11 cellular contexts compared by ENCODE assay signal in genomic region chr7:84022686-84023308, GRCh38.
DNase-seq lines count a peak whose midpoint lies in the region; ATAC-seq and TF ChIP-seq lines count a peak whose summit lies in the region.
"Had no signal": no experiment of that assay in that cellular context is flagged by ENCODE, and none has a peak within 500 bp of the region (broad histone marks: within the 10 kb centered on the region; RNA-seq: fewer than 3 reads in every experiment).

No MANE protein-coding gene starts in this region.

- H3K4ac ChIP-seq in IMR-90 (ENCODE audit: low read depth, low read length): peak overlapping the region; percentile 4; the same call in 1 of the 2 replicates

- TF ChIP-seq POLR2A in IMR-90 (IDR thresholded peaks at IDR 0.05; ENCODE audit: low read depth, low read length): no peak
- no peak for TF ChIP-seq POLR2A in prostate gland (IDR thresholded peaks at IDR 0.05)

- H3K27ac ChIP-seq in 22Rv1 (peak overlapping the region; percentile 19; the same call in 1 of the 2 replicates), IMR-90 (ENCODE audit: insufficient read depth, low read length) (no peak overlapping the region), prostate gland (no peak overlapping the region)

- no peak overlapping the region for H2BK15ac ChIP-seq in IMR-90 (ENCODE audit: low read depth, low read length)

- no peak overlapping the region for H3K23ac ChIP-seq in IMR-90 (ENCODE audit: low read depth, low read length)

- H3K4me1 ChIP-seq in IMR-90 (ENCODE audit: control insufficient read depth, insufficient read depth, low read length) (peaks cover 5% of the 10 kb centered on the region; the same call in 1 of the 2 replicates), prostate gland (replicated peaks) (no peaks in the 10 kb centered on the region)

- H4K91ac ChIP-seq in IMR-90 (ENCODE audit: insufficient read depth, low read depth, low read length): no peak overlapping the region

- peak overlapping the region; percentile 7; the same call in 1 of the 2 replicates for H3K18ac ChIP-seq in IMR-90 (ENCODE audit: low read depth, low read length)

- no peak overlapping the region for H2BK120ac ChIP-seq in IMR-90 (ENCODE audit: low read depth, low read length)

- peak overlapping the region; percentile 34; the same call in 1 of the 2 replicates for H3K4me2 ChIP-seq in IMR-90 (ENCODE audit: low read depth, low read length)

- dilution Hi-C loops in IMR-90 (cut with HindIII; ENCODE audit: low sequenced_read_pairs, unreplicated experiment): no loop called here

- CTCF ChIA-PET in IMR-90 (lab: Yijun Ruan, JAX): no interaction called here

- H2AFZ ChIP-seq in IMR-90 (replicated peaks; ENCODE audit: low read length, poor library complexity): no peak overlapping the region

- H4K8ac ChIP-seq in IMR-90 (ENCODE audit: low read depth in 2 of 2, low read length in 2 of 2): peak overlapping the region in 1 of 2 experiments; percentile 19; a peak in 2 of 4 replicates

- peak overlapping the region; percentile 28; the same call in 1 of the 2 replicates for H2AK5ac ChIP-seq in IMR-90 (ENCODE audit: low read depth, low read length)

- no peak for TF ChIP-seq RAD21 in IMR-90 (IDR thresholded peaks at IDR 0.05; ENCODE audit: low read length)

- peak; percentile 42 for ATAC-seq in IMR-90 (ENCODE audit: low read depth)
- no peak for ATAC-seq in GM21529 (IDR thresholded peaks at IDR 0.05; ENCODE audit: unreplicated experiment)

- no peaks in the 10 kb centered on the region for H3K9me3 ChIP-seq in IMR-90 (ENCODE audit: control insufficient read depth, insufficient read depth, low read length)
- H3K9me3 ChIP-seq in prostate gland: no peaks in the 10 kb centered on the region

- H3K36me3 ChIP-seq in IMR-90 (ENCODE audit: control insufficient read depth, insufficient read depth, low read length): peaks cover 6% of the 10 kb centered on the region; the same call in 1 of the 2 replicates
- H3K36me3 ChIP-seq in prostate gland: no peaks in the 10 kb centered on the region

- POLR2A ChIA-PET in IMR-90 (lab: Charles Lee; ENCODE audit: unreplicated experiment): no interaction called here

- H3K14ac ChIP-seq in IMR-90 (replicated peaks; ENCODE audit: low read depth, low read length): no peak overlapping the region; the same call in 1 of the 2 replicates

- H3K9ac ChIP-seq in IMR-90 (ENCODE audit: low read depth, low read length): no peak overlapping the region

- peaks cover 10 to 53% of the 10 kb centered on the region in 2 experiments for H3K79me1 ChIP-seq in IMR-90 (ENCODE audit: low read depth in 1 of 2, low read length in 2 of 2)

- no peak overlapping the region for H3K56ac ChIP-seq in IMR-90 (ENCODE audit: extremely low read depth, insufficient read depth, low read length)

- 0 out of 2 replicates have a peak overlapping the region, but pooled peaks have one; percentile 27 for H4K5ac ChIP-seq in IMR-90 (ENCODE audit: low read depth, low read length)

- TF ChIP-seq CTCF in 22Rv1 (IDR thresholded peaks at IDR 0.05): no peak
- no peak for TF ChIP-seq CTCF in IMR-90 (conservative IDR thresholded peaks at IDR 0.05; ENCODE audit: low read depth, low read length)
- no peak for TF ChIP-seq CTCF in prostate gland (IDR thresholded peaks at IDR 0.05)

- DNase-seq in IMR-90 (peak; percentile 37), NCI-H748 treated with DMSO at 0.1 percent for 48 hours (lab: John Stamatoyannopoulos, UW) (peak; percentile 32), glomerular visceral epithelial cell (ENCODE audit: extremely low spot score) (peak; percentile 12), prostate gland (ENCODE audit: low spot score) (no peak)
- no peak for DNase-seq in stimulated activated CD8-positive, alpha-beta memory T cell treated with anti-CD3 and anti-CD28 coated beads, Interleukin-4, amount 100 ng/mL, for 48 hours
- no peak for DNase-seq in activated CD4-positive, alpha-beta T cell treated with anti-CD3 and anti-CD28 coated beads for 1 hour
- DNase-seq: caudate nucleus, NCI-H1930, T1000 had no signal

- no TSS peak for BruUV-seq in IMR-90 (replicated peaks; lab: Mats Ljungman, UMichigan)

- no CpG with 5 or more reads among the region's 5 CpGs for WGBS in IMR-90 (ENCODE audit: extremely low coverage in 2 of 2, insufficient read length in 1 of 2), 2 experiments
- WGBS in prostate gland: 35% methylated on average over 5 of the region's 5 CpGs

- H3K27me3 ChIP-seq in IMR-90 (ENCODE audit: control insufficient read depth, insufficient read depth, low read length): no peaks in the 10 kb centered on the region
- no peaks in the 10 kb centered on the region for H3K27me3 ChIP-seq in prostate gland (replicated peaks; ENCODE audit: insufficient read depth)

- 0 out of 2 replicates have a peak overlapping the region, but pooled peaks have one; percentile 5 for H2BK20ac ChIP-seq in IMR-90 (ENCODE audit: low read depth, low read length)

- in situ Hi-C loops in IMR-90 (cut with MboI; ENCODE audit: low sequenced_read_pairs): no loop called here

- H4K20me1 ChIP-seq in IMR-90 (ENCODE audit: insufficient read depth, low read length): peaks cover 5% of the 10 kb centered on the region; the same call in 1 of the 2 replicates

- no peaks in the 10 kb centered on the region; the same call in 1 of the 2 replicates for H3K9me1 ChIP-seq in IMR-90 (ENCODE audit: insufficient read depth, low read length)

- intact Hi-C loops in IMR-90 (cut with micrococcal nuclease): no loop called here
- intact Hi-C loops in prostate gland (cut with DNase I): no loop called here

- no peak overlapping the region for H2AK9ac ChIP-seq in IMR-90 (replicated peaks; ENCODE audit: low read depth, low read length, poor library complexity)

- no peak overlapping the region for H3K4me3 ChIP-seq in IMR-90 (ENCODE audit: insufficient read depth, low read depth, low read length)
- H3K4me3 ChIP-seq in prostate gland: no peak overlapping the region

- peak overlapping the region; percentile 58 for H2BK5ac ChIP-seq in IMR-90 (ENCODE audit: low read depth, low read length, poor library complexity, severe bottlenecking)

TF ChIP-seq in IMR-90, 13 proteins besides CTCF, POLR2A, EP300 and RAD21:
- TF ChIP-seq USF2 (IDR thresholded peaks at IDR 0.05; ENCODE audit: low read depth, low read length) (no peak), MAZ (IDR thresholded peaks at IDR 0.05; ENCODE audit: borderline replicate concordance, low read depth, low read length) (no peak), CEBPB (IDR thresholded peaks at IDR 0.05; ENCODE audit: low read depth, low read length) (peak; percentile 9; the same call in 1 of the 2 replicates), ELK1 (IDR thresholded peaks at IDR 0.05; ENCODE audit: borderline replicate concordance, low read depth, low read length) (no peak)

Comparison
In these comparisons a context has a peak if more than half of its experiments do, and no peak if none do; other contexts are left out.
1. DNase-seq: peak in IMR-90 (single experiment), NCI-H748 treated with DMSO at 0.1 percent for 48 hours (single experiment) and glomerular visceral epithelial cell (single experiment); none in stimulated activated CD8-positive, alpha-beta memory T cell treated with anti-CD3 and anti-CD28 coated beads, Interleukin-4, amount 100 ng/mL, for 48 hours (single experiment), prostate gland (single experiment) and activated CD4-positive, alpha-beta T cell treated with anti-CD3 and anti-CD28 coated beads for 1 hour (single experiment).